In genomic region chr5:160090059-160090458, GRCh38 we compare ENCODE assay signal across 27 cellular contexts.
"Had no signal": no experiment of that assay in that cellular context is flagged by ENCODE, and none has a peak within 500 bp of the region (broad histone marks: within the 10 kb centered on the region; RNA-seq: fewer than 3 reads in every experiment).

No MANE protein-coding gene starts in this region.

- H3K27ac ChIP-seq: colonic mucosa, esophagus squamous epithelium, heart right ventricle, neutrophil, pancreas, right atrium auricular region, stomach, thyroid gland, vagina had no signal

- DNase-seq: colonic mucosa; effector CD8-positive, alpha-beta T cell; erythroblast; esophagus squamous epithelium; foreskin melanocyte; glutamatergic neuron; heart right ventricle; hippocampal formation; islet precursor cell; kidney glomerular epithelial cell; mesenchymal stem cell; mucosa of descending colon; naive B cell; pancreas; stimulated activated CD4-positive, alpha-beta T cell treated with anti-CD3 and anti-CD28 coated beads, Interleukin-2, amount 100 ng/mL, for 24 hours; stimulated activated CD4-positive, alpha-beta T cell treated with anti-CD3 and anti-CD28 coated beads, Interleukin-4, amount 100 ng/mL, for 24 hours; stimulated activated naive CD4-positive, alpha-beta T cell treated with Interleukin-2 at 50 U/mL for 16 hours; stomach; thyroid gland; trophoblast cell had no signal

- H3K4me3 ChIP-seq: colonic mucosa, esophagus squamous epithelium, heart right ventricle, mucosa of descending colon, pancreas, right atrium auricular region, stomach, thyroid gland, vagina had no signal

- H3K27me3 ChIP-seq: colonic mucosa, esophagus squamous epithelium, heart right ventricle, neutrophil, pancreas, right atrium auricular region, stomach, thyroid gland, vagina had no signal

- H3K9me3 ChIP-seq: colonic mucosa, esophagus squamous epithelium, heart right ventricle, mucosa of descending colon, neutrophil, pancreas, right atrium auricular region, stomach, thyroid gland, vagina had no signal

- ATAC-seq: heart right ventricle; left lobe of liver; mucosa of descending colon; natural killer cell treated with Interleukin-12 subunit alpha and Interleukin-12 subunit beta and Interleukin-15 and Interleukin-18, amount 100 ng/mL, for 72 hours; pancreas; sciatic nerve; stimulated activated effector memory CD8-positive, alpha-beta T cell treated with anti-CD3 and anti-CD28 coated beads, Interleukin-12 subunit alpha, Interleukin-12 subunit beta, amount 100 ng/mL, for 72 hours had no signal

- FAIRE-seq: pancreas had no signal

- H3K4me1 ChIP-seq: colonic mucosa, esophagus squamous epithelium, pancreas, right atrium auricular region, stomach, vagina had no signal
